Comparison of ENCODE assay signal across 35 cellular contexts in the genomic region with DNA sequence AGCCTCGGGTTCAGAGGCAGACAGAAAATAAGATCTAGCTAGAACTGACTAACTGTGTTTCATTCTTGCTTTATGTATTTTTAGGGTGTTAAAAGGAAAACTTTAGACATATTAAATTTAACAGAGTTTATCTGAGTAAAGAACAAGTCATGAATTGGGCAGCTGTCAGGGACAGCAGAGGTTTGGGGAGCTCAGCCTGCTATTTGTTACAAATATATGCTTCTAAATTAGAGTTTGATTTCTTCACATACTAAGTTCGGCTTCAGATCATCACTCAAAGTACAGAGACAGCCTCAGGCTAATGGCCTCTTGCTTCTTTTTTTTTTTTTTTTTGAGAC. TPM values are rescaled to one million over a fixed set of nuclear protein-coding genes. Genes with fewer than 3 reads are reported as not detected.
DNase-seq lines count a peak whose midpoint lies in the region; ATAC-seq and TF ChIP-seq lines count a peak whose summit lies in the region.
"Had no signal": no experiment of that assay in that cellular context is flagged by ENCODE, and none has a peak within 500 bp of the region (broad histone marks: within the 10 kb centered on the region; RNA-seq: fewer than 3 reads in every experiment).

No MANE protein-coding gene starts in this region.

- H3F3A ChIP-seq in neural progenitor cell (ENCODE audit: low read depth): peaks cover 3% of the 10 kb centered on the region

- H4K20me1 ChIP-seq in neural progenitor cell (ENCODE audit: low read depth): no peaks in the 10 kb centered on the region

- H3K4me3 ChIP-seq in heart left ventricle (no peak overlapping the region), right cardiac atrium (ENCODE audit: low read length) (no peak overlapping the region), fibroblast of villous mesenchyme (ENCODE audit: low read depth, low read length) (no peak overlapping the region), neural progenitor cell (no peak overlapping the region), upper lobe of left lung (no peak overlapping the region), A673 (ENCODE audit: low read depth, low read length, poor library complexity, severe bottlenecking) (no peak overlapping the region)
- H3K4me3 ChIP-seq: GM23248 had no signal

- H3K27ac Mint-ChIP-seq in neural progenitor cell: peak overlapping the region; percentile 25
- H3K27ac Mint-ChIP-seq: activated CD4-positive, alpha-beta T cell treated with anti-CD3 and anti-CD28 coated beads for 36 hours had no signal

- no peak for TF ChIP-seq CTCF in heart left ventricle (IDR thresholded peaks at IDR 0.05)
- no peak for TF ChIP-seq CTCF in fibroblast of villous mesenchyme (IDR thresholded peaks at IDR 0.05; ENCODE audit: insufficient read depth, low read depth, low read length)
- TF ChIP-seq CTCF in neural progenitor cell (IDR thresholded peaks at IDR 0.05): no peak
- TF ChIP-seq CTCF in upper lobe of left lung (IDR thresholded peaks at IDR 0.05): no peak
- TF ChIP-seq CTCF in A673 (conservative IDR thresholded peaks at IDR 0.05; ENCODE audit: low read depth, low read length): no peak

- peaks cover 0 to 75% (median 48%) of the 10 kb centered on the region in 12 donors for H3K4me1 ChIP-seq in heart left ventricle
- peaks cover 2% of the 10 kb centered on the region for H3K4me1 ChIP-seq in right cardiac atrium (ENCODE audit: control insufficient read depth, insufficient read depth, low read length)
- peaks cover 9% of the 10 kb centered on the region for H3K4me1 ChIP-seq in neural progenitor cell
- peaks cover 35 to 67% (median 56%) of the 10 kb centered on the region in 4 donors for H3K4me1 ChIP-seq in upper lobe of left lung
- peaks cover 6% of the 10 kb centered on the region for H3K4me1 ChIP-seq in A673 (ENCODE audit: insufficient read depth, low read length, poor library complexity, severe bottlenecking)

- H3K27me3 ChIP-seq in heart left ventricle (no peaks in the 10 kb centered on the region), right cardiac atrium (ENCODE audit: control insufficient read depth, insufficient read depth) (no peaks in the 10 kb centered on the region), neural progenitor cell (peaks cover 28% of the 10 kb centered on the region), upper lobe of left lung (no peaks in the 10 kb centered on the region), A673 (replicated peaks; ENCODE audit: insufficient read depth, low read depth, low read length, poor library complexity) (no peaks in the 10 kb centered on the region)

- 62 to 76% (median 70%) methylated on average over 2 of the region's 2 CpGs for WGBS in heart left ventricle, 4 donors
- 64% methylated on average over 2 of the region's 2 CpGs for WGBS in right cardiac atrium
- WGBS in upper lobe of left lung, 2 donors: 63 to 80% methylated on average over 2 of the region's 2 CpGs

- H3K4me3 Mint-ChIP-seq in neural progenitor cell: no peak overlapping the region
- H3K4me3 Mint-ChIP-seq: activated CD4-positive, alpha-beta T cell treated with anti-CD3 and anti-CD28 coated beads for 36 hours; CD4-positive, CD25-positive, alpha-beta regulatory T cell; stimulated activated memory B cell treated with anti-CD40 and anti-IgM and Interleukin-4, amounts not matched to agents 10 μg/mL and 1 μg/mL and 100 μg/mL, for 72 hours had no signal

- H3K4me2 ChIP-seq in neural progenitor cell: no peak overlapping the region

- TF ChIP-seq EP300 in upper lobe of left lung (IDR thresholded peaks at IDR 0.05): no peak

- H2AFZ ChIP-seq in neural progenitor cell (replicated peaks): no peak overlapping the region
- H2AFZ ChIP-seq: GM23248 had no signal

- DNase-seq in heart left ventricle (no peak), right cardiac atrium (no peak), fibroblast of villous mesenchyme (ENCODE audit: low read depth) (peak; percentile 17), neural progenitor cell (ENCODE audit: low spot score) (no peak), upper lobe of left lung (no peak), A673 (ENCODE audit: low spot score) (no peak), NCI-H345 treated with DMSO at 0.1 percent for 48 hours (lab: John Stamatoyannopoulos, UW; ENCODE audit: unreplicated experiment) (no peak)
- no peak for DNase-seq in stimulated activated CD4-positive, alpha-beta T cell treated with anti-CD3 and anti-CD28 coated beads, Interleukin-4, amount 100 ng/mL, for 1 hour
- DNase-seq: activated CD4-positive, alpha-beta T cell treated with anti-CD3 and anti-CD28 coated beads for 36 hours; activated CD8-positive, alpha-beta memory T cell treated with anti-CD3 and anti-CD28 coated beads for 24 hours; activated gamma-delta T cell; activated naive CD8-positive, alpha-beta T cell treated with anti-CD3 and anti-CD28 coated beads, Interleukin-2, amount 10 ng/mL, durations not matched to agents 7 days and 5 days; activated T-cell treated with anti-CD3 and anti-CD28 coated beads, Interleukin-2, amount 50 U/mL, for 1 hour; CD4-positive, CD25-positive, alpha-beta regulatory T cell; DND-41; effector memory CD4-positive, alpha-beta T cell; GF-D8; GM23248; mesendoderm; NCI-H1436; NCI-H2081; NCI-H69; SIG-M5; substantia nigra; SW 1271; T-helper 9 cell had no signal

- H3K27me3 Mint-ChIP-seq in neural progenitor cell (ENCODE audit: insufficient read depth, low read depth): peaks cover 2% of the 10 kb centered on the region
- H3K27me3 Mint-ChIP-seq: activated CD4-positive, alpha-beta T cell treated with anti-CD3 and anti-CD28 coated beads for 36 hours; activated naive CD8-positive, alpha-beta T cell treated with anti-CD3 and anti-CD28 coated beads, Interleukin-2, amount 10 ng/mL, durations not matched to agents 7 days and 5 days; stimulated activated memory B cell treated with anti-CD40 and anti-IgM and Interleukin-4, amounts not matched to agents 10 μg/mL and 1 μg/mL and 100 μg/mL, for 72 hours had no signal

- intact Hi-C loops in heart left ventricle (cut with DNase I) (no loop called here), right cardiac atrium (cut with DNase I) (no loop called here), A673 (cut with micrococcal nuclease; ENCODE audit: unreplicated experiment) (no loop called here)

- H3K9me3 ChIP-seq in heart left ventricle (no peaks in the 10 kb centered on the region), right cardiac atrium (ENCODE audit: control insufficient read depth, low read length) (no peaks in the 10 kb centered on the region), neural progenitor cell (ENCODE audit: low read depth) (no peaks in the 10 kb centered on the region), upper lobe of left lung (no peaks in the 10 kb centered on the region), A673 (ENCODE audit: low read depth, low read length, poor library complexity, severe bottlenecking) (no peaks in the 10 kb centered on the region)
- H3K9me3 ChIP-seq: neutrophil had no signal

- peaks cover 25% of the 10 kb centered on the region for H3K36me3 Mint-ChIP-seq in neural progenitor cell
- H3K36me3 Mint-ChIP-seq: activated naive CD8-positive, alpha-beta T cell treated with anti-CD3 and anti-CD28 coated beads, Interleukin-2, amount 10 ng/mL, durations not matched to agents 7 days and 5 days; CD4-positive, CD25-positive, alpha-beta regulatory T cell; stimulated activated memory B cell treated with anti-CD40 and anti-IgM and Interleukin-4, amounts not matched to agents 10 μg/mL and 1 μg/mL and 100 μg/mL, for 72 hours had no signal

- no peaks in the 10 kb centered on the region for H3K79me2 ChIP-seq in neural progenitor cell (ENCODE audit: low read depth)

- ATAC-seq in heart left ventricle: no peak
- ATAC-seq in right cardiac atrium: no peak
- ATAC-seq in upper lobe of left lung (ENCODE audit: low FRiP score in 2 of 2): no peak
- ATAC-seq: activated CD4-positive, alpha-beta T cell treated with anti-CD3 and anti-CD28 coated beads for 36 hours; HepG2; Panc1; stimulated activated memory B cell treated with anti-CD40 and anti-IgM and Interleukin-4, amounts not matched to agents 10 μg/mL and 1 μg/mL and 100 μg/mL, for 72 hours had no signal

- no peak for TF ChIP-seq POLR2A in heart left ventricle (IDR thresholded peaks at IDR 0.05)
- TF ChIP-seq POLR2A in upper lobe of left lung (IDR thresholded peaks at IDR 0.05): no peak

- POLR2A ChIA-PET in A673 (lab: Charles Lee; ENCODE audit: low non-redundant PET): no interaction called here

- no peak overlapping the region for H3K9ac ChIP-seq in neural progenitor cell
- H3K9ac ChIP-seq: GM23248 had no signal

- peaks cover 2% of the 10 kb centered on the region for H3K9me3 Mint-ChIP-seq in neural progenitor cell
- H3K9me3 Mint-ChIP-seq: activated naive CD8-positive, alpha-beta T cell treated with anti-CD3 and anti-CD28 coated beads, Interleukin-2, amount 10 ng/mL, durations not matched to agents 7 days and 5 days; CD4-positive, CD25-positive, alpha-beta regulatory T cell; stimulated activated memory B cell treated with anti-CD40 and anti-IgM and Interleukin-4, amounts not matched to agents 10 μg/mL and 1 μg/mL and 100 μg/mL, for 72 hours had no signal

- H3K27ac ChIP-seq in heart left ventricle: peak overlapping the region; percentile 3 to 85 (median 70)
- H3K27ac ChIP-seq in right cardiac atrium (ENCODE audit: low read length): no peak overlapping the region
- no peak overlapping the region for H3K27ac ChIP-seq in neural progenitor cell
- peak overlapping the region; percentile 70 to 80 (median 74) for H3K27ac ChIP-seq in upper lobe of left lung
- no peak overlapping the region for H3K27ac ChIP-seq in A673 (ENCODE audit: low read depth, low read length, poor library complexity, severe bottlenecking)
- H3K27ac ChIP-seq: epithelial cell of prostate, GM23248, neutrophil had no signal

- H3K4me1 Mint-ChIP-seq in neural progenitor cell: peaks cover 32% of the 10 kb centered on the region

- no TSS peak for BruUV-seq in A673 (replicated peaks; lab: Mats Ljungman, UMichigan)

- no peaks in the 10 kb centered on the region for H3K36me3 ChIP-seq in heart left ventricle
- H3K36me3 ChIP-seq in neural progenitor cell: no peaks in the 10 kb centered on the region
- H3K36me3 ChIP-seq in upper lobe of left lung: no peaks in the 10 kb centered on the region
- H3K36me3 ChIP-seq in A673 (ENCODE audit: insufficient read depth, low read length, poor library complexity, severe bottlenecking): no peaks in the 10 kb centered on the region
- H3K36me3 ChIP-seq: neutrophil had no signal

- CTCF ChIA-PET in A673 (lab: Charles Lee): no interaction called here

RNA-seq across cellular contexts. Expression of a gene that starts 21.9 kb away (rescaled TPM):
- total RNA-seq in heart left ventricle (1 to 10 TPM in 8 of 9 donors, under 1 TPM in 1; 0.60 to 2.5 (median 1.7) TPM), right cardiac atrium (1 to 10 TPM in 2 of 4 donors, under 1 TPM in 2; 0.69 to 1.2 (median 0.94) TPM), fibroblast of villous mesenchyme (not detected in 2 replicates), neural progenitor cell (ENCODE audit: low replicate concordance) (1.1 and 1.5 TPM in 2 replicates), upper lobe of left lung (10 to 100 TPM in 3 of 6 donors, 1 to 10 TPM in 3; 3.1 to 20.6 (median 11.4) TPM), A673 (2021) (not detected in 2 replicates)
- polyA plus RNA-seq in heart left ventricle (1 to 10 TPM in 1 of 2 donors, under 1 TPM in 1; 0.91 to 1.1 TPM), right cardiac atrium (1.2 TPM)
- total RNA-seq: GM23248, HepG2 had no signal
- polyA plus RNA-seq: CD4-positive, CD25-positive, alpha-beta regulatory T cell; GM23248; HepG2 had no signal

RNA-seq across cellular contexts. Expression of a gene that starts 29.1 kb away (rescaled TPM):
- 1 to 10 TPM in 1 of 9 donors, under 1 TPM in 5, not detected in 3; 0.12 to 1.8 (median 0.47) TPM for total RNA-seq in heart left ventricle
- polyA plus RNA-seq in heart left ventricle: under 1 TPM; 0.17 to 0.23 TPM
- total RNA-seq in right cardiac atrium: 1 to 10 TPM in 1 of 4 donors, under 1 TPM in 3; 0.06 to 1.0 (median 0.63) TPM
- polyA plus RNA-seq in right cardiac atrium: 0.11 TPM
- under 0.01 TPM in 1 of 2 replicates, not detected in the other for total RNA-seq in fibroblast of villous mesenchyme
- total RNA-seq in neural progenitor cell (ENCODE audit: low replicate concordance): 5.3 and 5.5 TPM in 2 replicates
- 10 to 100 TPM in 2 of 6 donors, 1 to 10 TPM in 3, under 1 TPM in 1; 0.66 to 21.3 (median 5.0) TPM for total RNA-seq in upper lobe of left lung
- 0.26 TPM in 1 of 2 replicates, not detected in the other for total RNA-seq in A673 (2021)
- total RNA-seq: CD4-positive, CD25-positive, alpha-beta regulatory T cell; GM23248 had no signal
- polyA plus RNA-seq: aorta, GM23248 had no signal

RNA-seq across cellular contexts. Expression of a gene that starts 37.6 kb away (rescaled TPM):
- not detected for total RNA-seq in heart left ventricle
- polyA plus RNA-seq in heart left ventricle: not detected
- total RNA-seq in right cardiac atrium: not detected
- polyA plus RNA-seq in right cardiac atrium: not detected
- not detected in 2 replicates for total RNA-seq in fibroblast of villous mesenchyme
- total RNA-seq in neural progenitor cell (ENCODE audit: low replicate concordance): not detected in 2 replicates
- 10 to 100 TPM in 1 of 6 donors, 1 to 10 TPM in 2, under 1 TPM in 2, not detected in 1; 0.47 to 12.0 (median 4.3) TPM for total RNA-seq in upper lobe of left lung
- total RNA-seq in A673 (2021): not detected in 2 replicates
- total RNA-seq: A172; activated CD4-positive, alpha-beta T cell treated with anti-CD3 and anti-CD28 coated beads for 36 hours; activated naive CD8-positive, alpha-beta T cell treated with anti-CD3 and anti-CD28 coated beads, Interleukin-2, amount 10 ng/mL, durations not matched to agents 7 days and 5 days; aorta; bronchial epithelial cell; GM23248; HepG2; urinary bladder had no signal
- polyA plus RNA-seq: aorta; CD4-positive, CD25-positive, alpha-beta regulatory T cell; GM23248; HepG2; urinary bladder had no signal

Comparison
In these comparisons a context has a peak if more than half of its experiments do, and no peak if none do; other contexts are left out.
1. H3K27ac ChIP-seq: peak in heart left ventricle (12 of 12) and upper lobe of left lung (4 of 4); none in right cardiac atrium (single experiment), neural progenitor cell (single experiment) and A673 (single experiment).